ENCODE assay signal across 22 cellular contexts in the genomic region with DNA sequence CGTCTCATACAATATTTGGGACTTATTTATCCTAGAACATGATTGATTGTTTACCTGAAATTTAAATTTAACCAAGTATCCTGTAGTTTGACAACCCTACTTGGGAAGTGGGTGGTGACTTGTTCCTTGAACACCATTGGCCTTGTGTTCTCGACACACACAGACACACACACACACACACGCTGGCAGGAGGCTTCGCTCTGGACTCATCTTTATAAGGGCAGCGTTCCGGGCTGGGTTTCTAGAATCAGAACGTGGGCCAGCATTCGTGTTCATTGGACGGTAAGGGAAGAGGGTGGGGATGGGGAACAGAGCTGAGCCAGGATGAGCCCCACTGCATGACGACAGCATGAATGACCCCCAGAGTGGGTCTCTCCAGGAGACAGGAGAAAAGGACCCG. TPM values are rescaled to one million over a fixed set of nuclear protein-coding genes. Genes with fewer than 3 reads are reported as not detected.
DNase-seq lines count a peak whose midpoint lies in the region; ATAC-seq lines count a peak whose summit lies in the region.
"Had no signal": no experiment of that assay in that cellular context is flagged by ENCODE, and none has a peak within 500 bp of the region (broad histone marks: within the 10 kb centered on the region; RNA-seq: fewer than 3 reads in every experiment).

No MANE protein-coding gene starts in this region.

- intact Hi-C loops in cardiac septum (cut with DNase I) (no loop called here), left cardiac atrium (cut with DNase I) (no loop called here), sciatic nerve (cut with DNase I) (no loop called here)

- ATAC-seq in left cardiac atrium, result no peak
- no peak for ATAC-seq in sciatic nerve
- ATAC-seq in GM19452 (IDR thresholded peaks at IDR 0.05; ENCODE audit: unreplicated experiment), result no peak
- ATAC-seq: GM12878 had no signal

- peak; percentile 54 for DNase-seq in cardiac septum (ENCODE audit: low spot score)
- DNase-seq in left cardiac atrium, result no peak
- peak; percentile 20 for DNase-seq in pons (ENCODE audit: low spot score)
- DNase-seq in sciatic nerve (ENCODE audit: low spot score), result peak; percentile 23
- DNase-seq in MV-4-11 (lab: John Stamatoyannopoulos, UW), result no peak
- no peak for DNase-seq in activated CD4-positive, CD25-positive, alpha-beta regulatory T cell treated with anti-CD3 and anti-CD28 coated beads, Interleukin-2, amount 50 U/mL, for 72 hours
- DNase-seq in foreskin melanocyte, result no peak
- DNase-seq: ACHN; AML-193; BE2C; CD4-positive, alpha-beta T cell; CD8-positive, alpha-beta memory T cell; DMS 273 treated with DMSO at 0.1 percent for 48 hours; DMS79; EL; GDM1; GM23248; H7; HCEC 1CT had no signal

RNA-seq across cellular contexts. Expression of a gene that starts 16.2 kb away (rescaled TPM):
- not detected for total RNA-seq in cardiac septum
- total RNA-seq in left cardiac atrium, result not detected
- total RNA-seq in sciatic nerve, result not detected
- total RNA-seq: CD4-positive, alpha-beta T cell; CD8-positive, alpha-beta memory T cell; GM12878; GM23248; H1; H7 had no signal

RNA-seq across cellular contexts. Expression of a gene that starts 30.5 kb away (rescaled TPM):
- total RNA-seq in cardiac septum (27.0 TPM), left cardiac atrium (10 to 100 TPM; 20.6 to 50.5 TPM), sciatic nerve (25.3 TPM)
- total RNA-seq: GM12878 had no signal

Comparison
In these comparisons a context has a peak if more than half of its experiments do, and no peak if none do; other contexts are left out.
1. DNase-seq: peak in cardiac septum (single experiment), pons (single experiment) and sciatic nerve (single experiment); none in left cardiac atrium (single experiment), MV-4-11 (single experiment), activated CD4-positive, CD25-positive, alpha-beta regulatory T cell treated with anti-CD3 and anti-CD28 coated beads, Interleukin-2, amount 50 U/mL, for 72 hours (single experiment) and foreskin melanocyte (single experiment).